8 cellular contexts compared by ENCODE assay signal in genomic region chr9:128160603-128160987, GRCh38. TPM values are rescaled to one million over a fixed set of nuclear protein-coding genes. Genes with fewer than 3 reads are reported as not detected.
A peak's percentile ranks its signal among the peaks of the same experiment; 100 is the strongest.
DNase-seq lines count a peak whose midpoint lies in the region; ATAC-seq, FAIRE-seq and TF ChIP-seq lines count a peak whose summit lies in the region.

No MANE protein-coding gene starts in this region.

- dilution Hi-C loops in keratinocyte (cut with MboI; ENCODE audit: extremely low pct_ligation_motif_present, low sequenced_read_pairs) = no loop called here

- peak overlapping the region; percentile 39 to 59; a peak in 2 of 4 replicates for H3K27ac ChIP-seq in SK-N-SH (ENCODE audit: low read depth in 2 of 2, low read length in 1 of 2)
- H3K27ac ChIP-seq in keratinocyte (ENCODE audit: control insufficient read depth, insufficient read depth, low read length) = peak overlapping the region; percentile 66

- H3K9me3 ChIP-seq in SK-N-SH (no peaks in the 10 kb centered on the region), keratinocyte (ENCODE audit: control insufficient read depth, low read depth, low read length) (no peaks in the 10 kb centered on the region)

- TF ChIP-seq RAD21 in SK-N-SH (IDR thresholded peaks at IDR 0.05; ENCODE audit: low read length) = no peak

- in situ Hi-C loops in astrocyte of the spinal cord (cut with HindIII; ENCODE audit: low sequenced_read_pairs) = no loop called here

- H2AFZ ChIP-seq in SK-N-SH (ENCODE audit: low read depth) = peak overlapping the region; percentile 84
- peak overlapping the region; percentile 86 for H2AFZ ChIP-seq in keratinocyte (ENCODE audit: control insufficient read depth, low read length)

- peaks cover 15% of the 10 kb centered on the region; the same call in 1 of the 2 replicates for H3K4me1 Mint-ChIP-seq in HFFc6 (ENCODE audit: low read depth)

- peaks cover 14% of the 10 kb centered on the region for H3K36me3 Mint-ChIP-seq in HFFc6 (ENCODE audit: low read depth)

- H4K20me1 ChIP-seq in SK-N-SH (ENCODE audit: insufficient read depth) (no peaks in the 10 kb centered on the region), keratinocyte (ENCODE audit: control insufficient read depth, extremely low read depth, insufficient read depth, low read length) (peaks cover 3% of the 10 kb centered on the region)

- H3K27ac Mint-ChIP-seq in HFFc6 = no peak overlapping the region; the same call in 1 of the 2 replicates

- H3K79me2 ChIP-seq in SK-N-SH (ENCODE audit: insufficient read depth) (peaks cover 11% of the 10 kb centered on the region), keratinocyte (ENCODE audit: control insufficient read depth, insufficient read depth, low read length) (peaks cover 5% of the 10 kb centered on the region)

- H3K4me1 ChIP-seq in SK-N-SH (ENCODE audit: control insufficient read depth in 1 of 2, insufficient read depth in 2 of 2, low read depth in 1 of 2, low read length in 1 of 2) = peaks cover 0 to 12% of the 10 kb centered on the region in 2 experiments; a peak in 2 of 4 replicates
- peaks cover 19% of the 10 kb centered on the region for H3K4me1 ChIP-seq in keratinocyte (ENCODE audit: control insufficient read depth, extremely low read depth, insufficient read depth, low read length)

- H3K9ac ChIP-seq in SK-N-SH (peak overlapping the region; percentile 81), keratinocyte (ENCODE audit: control insufficient read depth, extremely low read depth, insufficient read depth, low read length) (peak overlapping the region; percentile 87)

- H3K9me2 ChIP-seq in SK-N-SH = no peaks in the 10 kb centered on the region

- H3K9me1 ChIP-seq in keratinocyte (ENCODE audit: control insufficient read depth, extremely low read depth, insufficient read depth, low read length) = no peaks in the 10 kb centered on the region

- peaks cover 3% of the 10 kb centered on the region; the same call in 1 of the 2 replicates for H3K27me3 Mint-ChIP-seq in HFFc6 (ENCODE audit: insufficient read depth)

- H3K4me3 ChIP-seq in SK-N-SH (ENCODE audit: low read depth in 2 of 2, low read length in 1 of 2) = peak overlapping the region; percentile 73 to 93
- H3K4me3 ChIP-seq in astrocyte of the spinal cord (ENCODE audit: low read depth, low read length) = peak overlapping the region; percentile 73
- peak overlapping the region; percentile 89 to 92 (median 90) for H3K4me3 ChIP-seq in keratinocyte (ENCODE audit: control insufficient read depth in 2 of 3, extremely low read depth in 1 of 3, insufficient read depth in 2 of 3, low read depth in 1 of 3, low read length in 3 of 3)

- 0% methylated on average over 4 of the region's 23 CpGs for WGBS in SK-N-SH (ENCODE audit: low lambda C conversion rate)

- H3K27me3 ChIP-seq in SK-N-SH (ENCODE audit: insufficient read depth) (no peaks in the 10 kb centered on the region), keratinocyte (ENCODE audit: control insufficient read depth, extremely low read depth, insufficient read depth, low read length) (no peaks in the 10 kb centered on the region)

- FAIRE-seq in keratinocyte (lab: Jason Lieb, UNC) = no peak

- POLR2A ChIA-PET in SK-N-SH (lab: Yijun Ruan, JAX) = interaction anchor here (1.0 to 1.7 kb wide), 2 partner anchors 14 to 30 kb away, joined by 3 to 5 read pairs; partner anchors contain the start of gene CIZ1

- TF ChIP-seq CTCF in HFFc6 (IDR thresholded peaks at IDR 0.05) = no peak
- no peak for TF ChIP-seq CTCF in SK-N-SH (IDR thresholded peaks at IDR 0.05)
- no peak for TF ChIP-seq CTCF in astrocyte of the spinal cord (IDR thresholded peaks at IDR 0.05; ENCODE audit: low read depth, low read length)
- TF ChIP-seq CTCF in keratinocyte (optimal IDR thresholded peaks at IDR 0.05 in 1 of 3, IDR thresholded peaks at IDR 0.05 in 1 of 3, conservative IDR thresholded peaks at IDR 0.05 in 1 of 3; ENCODE audit: extremely low read depth in 1 of 3, insufficient read depth in 2 of 3, low read length in 3 of 3) = no peak

- CTCF ChIA-PET in SK-N-SH (lab: Yijun Ruan, JAX) = interaction anchor here (0.8 to 6.2 kb wide), 4 partner anchors 30 to 43 kb away, joined by 3 to 27 read pairs (median 10); partner anchors contain the start of gene CIZ1

- TF ChIP-seq EP300 in SK-N-SH (IDR thresholded peaks at IDR 0.05; ENCODE audit: borderline replicate concordance in 1 of 2, low read depth in 1 of 2, low read length in 1 of 2) = no peak

- H3K36me3 ChIP-seq in SK-N-SH (replicated peaks in 1 of 2; ENCODE audit: control insufficient read depth in 1 of 2, insufficient read depth in 2 of 2, low read length in 1 of 2) (peaks cover 0 to 21% of the 10 kb centered on the region in 2 experiments), keratinocyte (ENCODE audit: control insufficient read depth in 2 of 2, extremely low read depth in 1 of 2, insufficient read depth in 2 of 2, low read length in 2 of 2) (peaks cover 16 to 18% of the 10 kb centered on the region in 2 experiments)

- no peak for ATAC-seq in HG03108 (IDR thresholded peaks at IDR 0.05; ENCODE audit: unreplicated experiment)
- no peak for ATAC-seq in HG02763 (IDR thresholded peaks at IDR 0.05; ENCODE audit: unreplicated experiment)

- H3K9me3 Mint-ChIP-seq in HFFc6 = no peaks in the 10 kb centered on the region

- peaks cover 4% of the 10 kb centered on the region for H3F3A ChIP-seq in SK-N-SH (replicated peaks; ENCODE audit: insufficient read depth)

- H3K4me2 ChIP-seq in SK-N-SH (peak overlapping the region; percentile 97), keratinocyte (ENCODE audit: control insufficient read depth, extremely low read depth, insufficient read depth, low read depth, low read length) (peak overlapping the region; percentile 94)

- DNase-seq in Daoy (ENCODE audit: low read depth) (peak; percentile 54), HFFc6 (peak; percentile 8), SK-N-SH (peak; percentile 67), astrocyte of the spinal cord (ENCODE audit: low read depth, low spot score) (no peak), keratinocyte (ENCODE audit: low read depth, low spot score) (no peak)
- peak; percentile 64 for DNase-seq in stimulated activated CD4-positive, alpha-beta T cell treated with anti-CD3 and anti-CD28 coated beads, Interleukin-4, amount 100 ng/mL, for 1 hour

- peak overlapping the region; percentile 80 for H3K4me3 Mint-ChIP-seq in HFFc6

RNA-seq across cellular contexts. Expression of gene BBLN, which starts 0.5 kb away (rescaled TPM):
- total RNA-seq in Daoy (2014; rRNA removed; shearing (Covaris generic)) = 121 and 122 TPM in 2 replicates
- 10 to 100 TPM; 45.7 to 63.2 (median 50.5) TPM for total RNA-seq in HFFc6 (2021; fragmentation: NEBNext Ultra II Directional; extraction: Animal tissue kit (Norgen Biotek cat#: 25700))
- polyA plus RNA-seq in SK-N-SH (2012; rRNA removed) (79.4 and 109 TPM in 2 replicates), keratinocyte (35.9 to 89.0 TPM (median 50.9 TPM) in 3 replicates)
- polyA plus RNA-seq in SK-N-SH (2012; cell fraction: cytosol; rRNA removed) = 53.9 and 87.3 TPM in 2 replicates
- polyA plus RNA-seq in SK-N-SH (2012; cell fraction: nucleus; rRNA removed) = 44.6 and 72.8 TPM in 2 replicates
- polyA plus RNA-seq in keratinocyte (2011; ENCODE audit: low read depth) = 10.4 TPM
- 52.8 and 158 TPM in 2 replicates for polyA plus RNA-seq in keratinocyte (2011; cell fraction: cytosol; rRNA removed)
- 24.0 and 27.2 TPM in 2 replicates for polyA plus RNA-seq in keratinocyte (2011; cell fraction: nucleus; rRNA removed)
- 69.5 and 195 TPM in 2 replicates for polyA plus RNA-seq in keratinocyte (2012; ENCODE audit: low replicate concordance)
- polyA minus RNA-seq in keratinocyte = 8.2 to 24.0 TPM (median 11.0 TPM) in 3 replicates
- 158 TPM for polyA minus RNA-seq in keratinocyte (2011; cell fraction: cytosol; rRNA and poly(A)+ RNA removed)
- polyA minus RNA-seq in keratinocyte (2011; cell fraction: nucleus; rRNA and poly(A)+ RNA removed) = 15.7 and 17.5 TPM in 2 replicates

RNA-seq across cellular contexts. Expression of gene LCN2, which starts 11.3 kb away (rescaled TPM):
- total RNA-seq in Daoy (2014; rRNA removed; shearing (Covaris generic)) = not detected in 2 replicates
- not detected for total RNA-seq in HFFc6 (2021; fragmentation: NEBNext Ultra II Directional; extraction: Animal tissue kit (Norgen Biotek cat#: 25700))
- polyA plus RNA-seq in SK-N-SH (2012; rRNA removed) (not detected in 2 replicates), keratinocyte (28.9 to 77.4 TPM (median 67.4 TPM) in 3 replicates)
- not detected in 2 replicates for polyA plus RNA-seq in SK-N-SH (2012; cell fraction: cytosol; rRNA removed)
- not detected in 2 replicates for polyA plus RNA-seq in SK-N-SH (2012; cell fraction: nucleus; rRNA removed)
- 191 TPM for polyA plus RNA-seq in keratinocyte (2011; ENCODE audit: low read depth)
- polyA plus RNA-seq in keratinocyte (2011; cell fraction: cytosol; rRNA removed) = 131 and 203 TPM in 2 replicates
- 209 and 300 TPM in 2 replicates for polyA plus RNA-seq in keratinocyte (2011; cell fraction: nucleus; rRNA removed)
- 59.4 and 461 TPM in 2 replicates for polyA plus RNA-seq in keratinocyte (2012; ENCODE audit: low replicate concordance)
- polyA minus RNA-seq in keratinocyte = 24.6 to 108 TPM (median 50.3 TPM) in 3 replicates
- 101 TPM for polyA minus RNA-seq in keratinocyte (2011; cell fraction: cytosol; rRNA and poly(A)+ RNA removed)
- polyA minus RNA-seq in keratinocyte (2011; cell fraction: nucleus; rRNA and poly(A)+ RNA removed) = 71.9 and 103 TPM in 2 replicates

RNA-seq across cellular contexts. Expression of gene CIZ1, which starts 30.8 kb away (rescaled TPM):
- 35.8 and 36.2 TPM in 2 replicates for total RNA-seq in Daoy (2014; rRNA removed; shearing (Covaris generic))
- total RNA-seq in HFFc6 (2021; fragmentation: NEBNext Ultra II Directional; extraction: Animal tissue kit (Norgen Biotek cat#: 25700)) = 100 to 1,000 TPM; 119 to 168 (median 148) TPM
- 36.6 and 37.0 TPM in 2 replicates for polyA plus RNA-seq in SK-N-SH (2012; rRNA removed)
- 21.4 and 22.4 TPM in 2 replicates for polyA plus RNA-seq in SK-N-SH (2012; cell fraction: cytosol; rRNA removed)
- 98.3 and 112 TPM in 2 replicates for polyA plus RNA-seq in SK-N-SH (2012; cell fraction: nucleus; rRNA removed)
- polyA plus RNA-seq in keratinocyte = 23.5 to 30.9 TPM (median 28.1 TPM) in 3 replicates
- 102 TPM for polyA plus RNA-seq in keratinocyte (2011; ENCODE audit: low read depth)
- 24.6 and 44.2 TPM in 2 replicates for polyA plus RNA-seq in keratinocyte (2011; cell fraction: cytosol; rRNA removed)
- polyA plus RNA-seq in keratinocyte (2011; cell fraction: nucleus; rRNA removed) = 61.0 and 78.9 TPM in 2 replicates
- 68.4 and 90.5 TPM in 2 replicates for polyA plus RNA-seq in keratinocyte (2012; ENCODE audit: low replicate concordance)
- polyA minus RNA-seq in keratinocyte = 47.5 to 170 TPM (median 51.2 TPM) in 3 replicates
- 52.4 TPM for polyA minus RNA-seq in keratinocyte (2011; cell fraction: cytosol; rRNA and poly(A)+ RNA removed)
- polyA minus RNA-seq in keratinocyte (2011; cell fraction: nucleus; rRNA and poly(A)+ RNA removed) = 21.5 and 21.9 TPM in 2 replicates

RNA-seq across cellular contexts. Expression of gene PTGES2, which starts 33.1 kb away (rescaled TPM):
- total RNA-seq in Daoy (2014; rRNA removed; shearing (Covaris generic)) = 109 and 136 TPM in 2 replicates
- total RNA-seq in HFFc6 (2021; fragmentation: NEBNext Ultra II Directional; extraction: Animal tissue kit (Norgen Biotek cat#: 25700)) = 10 to 100 TPM; 68.5 to 82.8 (median 70.6) TPM
- polyA plus RNA-seq in SK-N-SH (2012; rRNA removed) (130 and 141 TPM in 2 replicates), keratinocyte (61.3 to 71.3 TPM (median 68.7 TPM) in 3 replicates)
- 56.6 and 84.9 TPM in 2 replicates for polyA plus RNA-seq in SK-N-SH (2012; cell fraction: cytosol; rRNA removed)
- polyA plus RNA-seq in SK-N-SH (2012; cell fraction: nucleus; rRNA removed) = 165 and 193 TPM in 2 replicates
- polyA plus RNA-seq in keratinocyte (2011; ENCODE audit: low read depth) = 12.9 TPM
- polyA plus RNA-seq in keratinocyte (2011; cell fraction: cytosol; rRNA removed) = 40.6 and 68.8 TPM in 2 replicates
- 71.2 and 78.4 TPM in 2 replicates for polyA plus RNA-seq in keratinocyte (2011; cell fraction: nucleus; rRNA removed)
- 26.6 and 60.0 TPM in 2 replicates for polyA plus RNA-seq in keratinocyte (2012; ENCODE audit: low replicate concordance)
- polyA minus RNA-seq in keratinocyte = 48.2 to 64.8 TPM (median 49.7 TPM) in 3 replicates
- 79.8 TPM for polyA minus RNA-seq in keratinocyte (2011; cell fraction: cytosol; rRNA and poly(A)+ RNA removed)
- 30.1 and 30.7 TPM in 2 replicates for polyA minus RNA-seq in keratinocyte (2011; cell fraction: nucleus; rRNA and poly(A)+ RNA removed)

RNA-seq across cellular contexts. Expression of gene DNM1, which starts 42.6 kb away (rescaled TPM):
- 8.5 and 12.3 TPM in 2 replicates for total RNA-seq in Daoy (2014; rRNA removed; shearing (Covaris generic))
- 10 to 100 TPM; 17.4 to 38.2 (median 32.7) TPM for total RNA-seq in HFFc6 (2021; fragmentation: NEBNext Ultra II Directional; extraction: Animal tissue kit (Norgen Biotek cat#: 25700))
- polyA plus RNA-seq in SK-N-SH (2012; rRNA removed) (31.0 and 35.7 TPM in 2 replicates), keratinocyte (0.25 to 0.34 TPM (median 0.31 TPM) in 3 replicates)
- polyA plus RNA-seq in SK-N-SH (2012; cell fraction: cytosol; rRNA removed) = 10.3 and 15.7 TPM in 2 replicates
- polyA plus RNA-seq in SK-N-SH (2012; cell fraction: nucleus; rRNA removed) = 167 and 203 TPM in 2 replicates
- polyA plus RNA-seq in keratinocyte (2011; ENCODE audit: low read depth) = 1.6 TPM
- 0.06 and 0.13 TPM in 2 replicates for polyA plus RNA-seq in keratinocyte (2011; cell fraction: cytosol; rRNA removed)
- 1.1 and 2.1 TPM in 2 replicates for polyA plus RNA-seq in keratinocyte (2011; cell fraction: nucleus; rRNA removed)
- polyA plus RNA-seq in keratinocyte (2012; ENCODE audit: low replicate concordance) = 0.60 and 1.5 TPM in 2 replicates
- polyA minus RNA-seq in keratinocyte = 0.59 to 0.96 TPM (median 0.64 TPM) in 3 replicates
- 0.38 TPM for polyA minus RNA-seq in keratinocyte (2011; cell fraction: cytosol; rRNA and poly(A)+ RNA removed)
- 0.53 and 0.93 TPM in 2 replicates for polyA minus RNA-seq in keratinocyte (2011; cell fraction: nucleus; rRNA and poly(A)+ RNA removed)

Comparison
In these comparisons a context has a peak if more than half of its experiments do, and no peak if none do; other contexts are left out.
1. DNase-seq: peak in Daoy (single experiment), HFFc6 (single experiment), SK-N-SH (single experiment) and stimulated activated CD4-positive, alpha-beta T cell treated with anti-CD3 and anti-CD28 coated beads, Interleukin-4, amount 100 ng/mL, for 1 hour (single experiment); none in astrocyte of the spinal cord (single experiment) and keratinocyte (single experiment).
2. Peak in every context shown above with its lines, with median percentiles within 50 percentile points of each other: H3K4me3 ChIP-seq.